8 cellular contexts compared by ENCODE assay signal in the genomic region with DNA sequence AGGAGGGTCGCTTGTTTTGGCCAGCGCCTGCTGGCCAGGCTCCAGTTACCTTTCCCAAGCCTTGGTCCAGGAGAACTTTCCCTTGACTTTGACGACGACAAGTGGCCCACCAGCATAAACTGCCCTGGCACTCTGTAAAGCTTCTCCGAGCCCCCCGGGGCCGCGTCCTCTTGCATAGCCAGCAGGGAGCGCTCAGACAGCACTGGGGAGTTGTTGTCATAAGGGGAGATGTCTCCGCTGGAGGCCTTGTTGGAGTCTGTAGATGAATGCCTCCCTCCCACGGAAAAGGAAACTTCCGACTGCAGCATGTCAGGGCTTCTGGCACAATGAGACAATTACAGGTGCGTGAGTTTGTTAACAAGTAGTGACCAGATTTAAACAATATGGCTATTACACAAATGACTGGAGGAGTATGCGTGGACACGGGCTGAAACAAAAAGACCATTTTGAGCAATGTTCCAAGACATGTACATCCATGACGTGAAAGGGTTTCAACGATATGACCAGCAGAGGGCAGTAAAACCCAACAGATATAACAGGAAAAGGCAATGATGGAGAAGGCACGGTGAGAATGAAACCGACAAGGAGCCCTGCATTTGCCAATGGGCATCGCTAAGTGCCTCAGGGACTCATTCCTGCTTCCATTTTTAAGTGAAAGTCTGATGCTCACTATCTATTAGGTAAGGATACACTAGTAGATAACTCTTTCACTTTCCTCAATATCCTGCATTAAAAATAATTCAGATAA. TPM values are rescaled to one million over a fixed set of nuclear protein-coding genes. Genes with fewer than 3 reads are reported as not detected.
DNase-seq lines count a peak whose midpoint lies in the region; ATAC-seq lines count a peak whose summit lies in the region.

No MANE protein-coding gene starts in this region.

- peak; percentile 63 for ATAC-seq in GM18520 (IDR thresholded peaks at IDR 0.05; ENCODE audit: unreplicated experiment)
- peak; percentile 88 for ATAC-seq in HG03103 (IDR thresholded peaks at IDR 0.05; ENCODE audit: low read depth, unreplicated experiment)

- DNase-seq in Ammon's horn (ENCODE audit: low spot score) = peak; percentile 85
- DNase-seq in NCI-H2196 (lab: John Stamatoyannopoulos, UW; ENCODE audit: unreplicated experiment) = peak; percentile 72
- DNase-seq in activated CD4-positive, CD25-positive, alpha-beta regulatory T cell treated with anti-CD3 and anti-CD28 coated beads, Interleukin-2, amount 50 U/mL, for 16 hours (ENCODE audit: low read depth, low spot score) = peak; percentile 21
- DNase-seq in ecto neural progenitor cell (ENCODE audit: low spot score) = peak; percentile 46
- peak; percentile 79 to 84 for DNase-seq in lung microvascular endothelial cell (ENCODE audit: low read depth in 2 of 2)
- DNase-seq in stimulated activated naive CD4-positive, alpha-beta T cell (lab: John Stamatoyannopoulos, UW) = peak in 4 of 6 experiments; percentile 4 to 65 (median 34)

RNA-seq across cellular contexts. Expression of a gene that starts 33.0 kb away (rescaled TPM):
- 15.5 and 16.5 TPM in 2 replicates for total RNA-seq in lung microvascular endothelial cell

Comparison
In these comparisons a context has a peak if more than half of its experiments do, and no peak if none do; other contexts are left out.
1. Peak in every context shown above with its lines: DNase-seq and ATAC-seq.
2. DNase-seq: peak in every context shown above with its lines; median percentile 85 in Ammon's horn; 82 in lung microvascular endothelial cell; 72 in NCI-H2196; 46 in ecto neural progenitor cell; 34 in stimulated activated naive CD4-positive, alpha-beta T cell; 21 in activated CD4-positive, CD25-positive, alpha-beta regulatory T cell treated with anti-CD3 and anti-CD28 coated beads, Interleukin-2, amount 50 U/mL, for 16 hours.